In the genomic region with DNA sequence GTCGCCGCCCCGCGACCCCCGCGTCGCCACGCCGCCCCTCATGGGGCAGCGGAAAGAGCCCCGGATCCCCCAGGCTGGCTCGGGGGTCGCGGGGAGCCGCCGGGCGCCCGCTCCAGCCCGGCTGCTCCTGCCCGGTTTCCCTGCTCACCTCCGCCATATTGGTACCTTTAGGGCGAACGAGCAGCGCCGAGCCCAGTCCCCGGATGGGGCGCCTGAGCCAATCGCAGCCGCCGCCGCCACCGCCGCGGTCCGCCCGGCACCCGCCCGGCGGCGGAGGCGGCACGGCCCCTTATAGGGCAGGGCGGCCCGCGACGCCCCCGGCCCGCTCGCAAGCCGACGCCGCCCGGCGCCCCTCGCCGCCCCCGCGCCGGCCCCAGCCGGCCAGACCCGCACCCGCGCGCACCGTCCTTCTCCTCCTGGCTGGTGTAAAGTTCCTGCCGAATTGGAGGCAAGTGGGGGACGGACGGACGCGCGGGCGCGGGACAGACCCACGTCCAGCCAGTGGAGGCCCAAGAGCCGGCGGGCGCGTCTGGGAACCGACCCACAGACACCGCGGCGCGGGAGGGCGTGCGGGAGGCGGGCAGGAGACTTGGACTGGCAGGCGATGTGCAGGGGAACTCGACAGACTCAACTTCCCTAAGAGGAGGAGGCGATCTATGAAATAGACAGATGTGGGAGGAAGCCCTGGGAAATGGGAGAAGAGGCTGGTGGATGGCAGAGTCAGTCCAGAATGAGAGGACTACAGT, we compare ENCODE assay signal across 1 cellular context.
TF ChIP-seq lines count a peak whose summit lies in the region.

A gene with protein sequence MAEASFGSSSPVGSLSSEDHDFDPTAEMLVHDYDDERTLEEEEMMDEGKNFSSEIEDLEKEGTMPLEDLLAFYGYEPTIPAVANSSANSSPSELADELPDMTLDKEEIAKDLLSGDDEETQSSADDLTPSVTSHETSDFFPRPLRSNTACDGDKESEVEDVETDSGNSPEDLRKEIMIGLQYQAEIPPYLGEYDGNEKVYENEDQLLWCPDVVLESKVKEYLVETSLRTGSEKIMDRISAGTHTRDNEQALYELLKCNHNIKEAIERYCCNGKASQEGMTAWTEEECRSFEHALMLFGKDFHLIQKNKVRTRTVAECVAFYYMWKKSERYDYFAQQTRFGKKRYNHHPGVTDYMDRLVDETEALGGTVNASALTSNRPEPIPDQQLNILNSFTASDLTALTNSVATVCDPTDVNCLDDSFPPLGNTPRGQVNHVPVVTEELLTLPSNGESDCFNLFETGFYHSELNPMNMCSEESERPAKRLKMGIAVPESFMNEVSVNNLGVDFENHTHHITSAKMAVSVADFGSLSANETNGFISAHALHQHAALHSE (minus strand): TSS at position 178 of the 746 bp plus-strand sequence. CDS start 21 bp downstream, at position 157.

TF ChIP-seq in HepG2, 621 proteins besides CTCF, POLR2A, EP300 and RAD21 (continued from another document and continues in another):
- TF ChIP-seq, protein P1, sequence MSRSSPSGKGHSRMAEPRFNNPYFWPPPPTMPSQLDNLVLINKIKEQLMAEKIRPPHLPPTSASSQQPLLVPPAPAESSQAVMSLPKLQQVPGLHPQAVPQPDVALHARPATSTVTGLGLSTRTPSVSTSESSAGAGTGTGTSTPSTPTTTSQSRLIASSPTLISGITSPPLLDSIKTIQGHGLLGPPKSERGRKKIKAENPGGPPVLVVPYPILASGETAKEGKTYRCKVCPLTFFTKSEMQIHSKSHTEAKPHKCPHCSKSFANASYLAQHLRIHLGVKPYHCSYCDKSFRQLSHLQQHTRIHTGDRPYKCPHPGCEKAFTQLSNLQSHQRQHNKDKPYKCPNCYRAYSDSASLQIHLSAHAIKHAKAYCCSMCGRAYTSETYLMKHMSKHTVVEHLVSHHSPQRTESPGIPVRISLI (CRISPR knock-in tag; IDR thresholded peaks at IDR 0.05; ENCODE audit: borderline replicate concordance) = no peak
- TF ChIP-seq, protein P2, sequence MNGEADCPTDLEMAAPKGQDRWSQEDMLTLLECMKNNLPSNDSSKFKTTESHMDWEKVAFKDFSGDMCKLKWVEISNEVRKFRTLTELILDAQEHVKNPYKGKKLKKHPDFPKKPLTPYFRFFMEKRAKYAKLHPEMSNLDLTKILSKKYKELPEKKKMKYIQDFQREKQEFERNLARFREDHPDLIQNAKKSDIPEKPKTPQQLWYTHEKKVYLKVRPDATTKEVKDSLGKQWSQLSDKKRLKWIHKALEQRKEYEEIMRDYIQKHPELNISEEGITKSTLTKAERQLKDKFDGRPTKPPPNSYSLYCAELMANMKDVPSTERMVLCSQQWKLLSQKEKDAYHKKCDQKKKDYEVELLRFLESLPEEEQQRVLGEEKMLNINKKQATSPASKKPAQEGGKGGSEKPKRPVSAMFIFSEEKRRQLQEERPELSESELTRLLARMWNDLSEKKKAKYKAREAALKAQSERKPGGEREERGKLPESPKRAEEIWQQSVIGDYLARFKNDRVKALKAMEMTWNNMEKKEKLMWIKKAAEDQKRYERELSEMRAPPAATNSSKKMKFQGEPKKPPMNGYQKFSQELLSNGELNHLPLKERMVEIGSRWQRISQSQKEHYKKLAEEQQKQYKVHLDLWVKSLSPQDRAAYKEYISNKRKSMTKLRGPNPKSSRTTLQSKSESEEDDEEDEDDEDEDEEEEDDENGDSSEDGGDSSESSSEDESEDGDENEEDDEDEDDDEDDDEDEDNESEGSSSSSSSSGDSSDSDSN (CRISPR knock-in tag; IDR thresholded peaks at IDR 0.05) = peak; percentile 33; the same call in 1 of the 2 replicates
- TF ChIP-seq KLF12 (CRISPR knock-in tag; IDR thresholded peaks at IDR 0.05; ENCODE audit: borderline replicate concordance) (no peak), GATAD1 (CRISPR knock-in tag; IDR thresholded peaks at IDR 0.05) (peak; percentile 29; the same call in 1 of the 2 replicates), MAFK (conservative IDR thresholded peaks at IDR 0.05 in 1 of 2, IDR thresholded peaks at IDR 0.05 in 1 of 2; ENCODE audit: low read length in 2 of 2) (no peak), XRCC5 (optimal IDR thresholded peaks at IDR 0.05; ENCODE audit: low read length) (peak; percentile 26), FIP1L1 (IDR thresholded peaks at IDR 0.05; ENCODE audit: borderline replicate concordance, insufficient read depth, low read depth, low read length) (no peak), ZNF343 (CRISPR knock-in tag; IDR thresholded peaks at IDR 0.05) (0 out of 2 replicates have a peak, but pooled peaks have one; percentile 25), GABPB1 (CRISPR knock-in tag; IDR thresholded peaks at IDR 0.05) (peak; percentile 48; the same call in 1 of the 2 replicates), ZNF572 (CRISPR knock-in tag; IDR thresholded peaks at IDR 0.05) (no peak), NFE2 (CRISPR knock-in tag; IDR thresholded peaks at IDR 0.05) (no peak), ZNF782 (CRISPR knock-in tag; IDR thresholded peaks at IDR 0.05; ENCODE audit: borderline replicate concordance) (0 out of 2 replicates have a peak, but pooled peaks have one; percentile 29), ZNF724P (CRISPR knock-in tag; IDR thresholded peaks at IDR 0.05; ENCODE audit: borderline replicate concordance) (no peak), TBX2 (CRISPR knock-in tag; IDR thresholded peaks at IDR 0.05; ENCODE audit: borderline replicate concordance) (0 out of 2 replicates have a peak, but pooled peaks have one; percentile 16), ZSCAN20 (CRISPR knock-in tag; IDR thresholded peaks at IDR 0.05; ENCODE audit: borderline replicate concordance) (no peak), GLI4 (CRISPR knock-in tag; IDR thresholded peaks at IDR 0.05; ENCODE audit: borderline replicate concordance) (no peak), ARNT (IDR thresholded peaks at IDR 0.05) (no peak), TAF1 (CRISPR knock-in tag; IDR thresholded peaks at IDR 0.05) (peak; percentile 59), ZNF605 (CRISPR knock-in tag; IDR thresholded peaks at IDR 0.05) (no peak), CAMTA2 (CRISPR knock-in tag; IDR thresholded peaks at IDR 0.05; ENCODE audit: borderline replicate concordance) (no peak), MYC (CRISPR knock-in tag; IDR thresholded peaks at IDR 0.05; ENCODE audit: borderline replicate concordance) (no peak; the same call in 1 of the 2 replicates), TMF1 (CRISPR knock-in tag; IDR thresholded peaks at IDR 0.05; ENCODE audit: low read depth) (no peak), PHF8 (CRISPR knock-in tag; IDR thresholded peaks at IDR 0.05) (peak; percentile 72), MAZ (IDR thresholded peaks at IDR 0.05; ENCODE audit: borderline replicate concordance, low read depth, low read length) (no peak), MAZ (CRISPR knock-in tag; IDR thresholded peaks at IDR 0.05; ENCODE audit: low read depth) (0 out of 2 replicates have a peak, but pooled peaks have one; percentile 39), ZNF737 (CRISPR knock-in tag; IDR thresholded peaks at IDR 0.05; ENCODE audit: borderline replicate concordance) (0 out of 2 replicates have a peak, but pooled peaks have one; percentile 47), ZNF761 (CRISPR knock-in tag; conservative IDR thresholded peaks at IDR 0.05) (no peak), ZNF563 (CRISPR knock-in tag; IDR thresholded peaks at IDR 0.05) (peak; percentile 1; the same call in 1 of the 2 replicates), MTA1 (CRISPR knock-in tag; IDR thresholded peaks at IDR 0.05; ENCODE audit: borderline replicate concordance) (peak; percentile 66; the same call in 1 of the 2 replicates), ZNF850 (CRISPR knock-in tag; conservative IDR thresholded peaks at IDR 0.05) (no peak), ZNF546 (CRISPR knock-in tag; conservative IDR thresholded peaks at IDR 0.05) (no peak), GPN1 (CRISPR knock-in tag; IDR thresholded peaks at IDR 0.05; ENCODE audit: borderline replicate concordance) (no peak), SP4 (CRISPR knock-in tag; IDR thresholded peaks at IDR 0.05) (no peak), KDM2A (CRISPR knock-in tag; IDR thresholded peaks at IDR 0.05; ENCODE audit: borderline replicate concordance, low read depth) (peak; percentile 56; the same call in 1 of the 2 replicates), HOXA7 (CRISPR knock-in tag; IDR thresholded peaks at IDR 0.05) (no peak), CENPT (CRISPR knock-in tag; IDR thresholded peaks at IDR 0.05; ENCODE audit: low read depth) (no peak), ZNF891 (CRISPR knock-in tag; IDR thresholded peaks at IDR 0.05) (0 out of 2 replicates have a peak, but pooled peaks have one; percentile 32), HDAC2 (CRISPR knock-in tag; IDR thresholded peaks at IDR 0.05) (peak; percentile 39; the same call in 1 of the 2 replicates), ZNF746 (CRISPR knock-in tag; IDR thresholded peaks at IDR 0.05) (peak; percentile 33; the same call in 1 of the 2 replicates)
- TF ChIP-seq, protein P3, sequence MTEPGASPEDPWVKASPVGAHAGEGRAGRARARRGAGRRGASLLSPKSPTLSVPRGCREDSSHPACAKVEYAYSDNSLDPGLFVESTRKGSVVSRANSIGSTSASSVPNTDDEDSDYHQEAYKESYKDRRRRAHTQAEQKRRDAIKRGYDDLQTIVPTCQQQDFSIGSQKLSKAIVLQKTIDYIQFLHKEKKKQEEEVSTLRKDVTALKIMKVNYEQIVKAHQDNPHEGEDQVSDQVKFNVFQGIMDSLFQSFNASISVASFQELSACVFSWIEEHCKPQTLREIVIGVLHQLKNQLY (CRISPR knock-in tag; IDR thresholded peaks at IDR 0.05) = no peak
- TF ChIP-seq, protein P4, sequence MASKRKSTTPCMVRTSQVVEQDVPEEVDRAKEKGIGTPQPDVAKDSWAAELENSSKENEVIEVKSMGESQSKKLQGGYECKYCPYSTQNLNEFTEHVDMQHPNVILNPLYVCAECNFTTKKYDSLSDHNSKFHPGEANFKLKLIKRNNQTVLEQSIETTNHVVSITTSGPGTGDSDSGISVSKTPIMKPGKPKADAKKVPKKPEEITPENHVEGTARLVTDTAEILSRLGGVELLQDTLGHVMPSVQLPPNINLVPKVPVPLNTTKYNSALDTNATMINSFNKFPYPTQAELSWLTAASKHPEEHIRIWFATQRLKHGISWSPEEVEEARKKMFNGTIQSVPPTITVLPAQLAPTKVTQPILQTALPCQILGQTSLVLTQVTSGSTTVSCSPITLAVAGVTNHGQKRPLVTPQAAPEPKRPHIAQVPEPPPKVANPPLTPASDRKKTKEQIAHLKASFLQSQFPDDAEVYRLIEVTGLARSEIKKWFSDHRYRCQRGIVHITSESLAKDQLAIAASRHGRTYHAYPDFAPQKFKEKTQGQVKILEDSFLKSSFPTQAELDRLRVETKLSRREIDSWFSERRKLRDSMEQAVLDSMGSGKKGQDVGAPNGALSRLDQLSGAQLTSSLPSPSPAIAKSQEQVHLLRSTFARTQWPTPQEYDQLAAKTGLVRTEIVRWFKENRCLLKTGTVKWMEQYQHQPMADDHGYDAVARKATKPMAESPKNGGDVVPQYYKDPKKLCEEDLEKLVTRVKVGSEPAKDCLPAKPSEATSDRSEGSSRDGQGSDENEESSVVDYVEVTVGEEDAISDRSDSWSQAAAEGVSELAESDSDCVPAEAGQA (IDR thresholded peaks at IDR 0.05; ENCODE audit: low read depth) = no peak
- TF ChIP-seq, protein P4 (CRISPR knock-in tag; IDR thresholded peaks at IDR 0.05; ENCODE audit: borderline replicate concordance) = no peak
- TF ChIP-seq, protein P5, sequence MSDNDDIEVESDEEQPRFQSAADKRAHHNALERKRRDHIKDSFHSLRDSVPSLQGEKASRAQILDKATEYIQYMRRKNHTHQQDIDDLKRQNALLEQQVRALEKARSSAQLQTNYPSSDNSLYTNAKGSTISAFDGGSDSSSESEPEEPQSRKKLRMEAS (IDR thresholded peaks at IDR 0.05) = peak; percentile 30; the same call in 1 of the 2 replicates
- TF ChIP-seq, protein P6, sequence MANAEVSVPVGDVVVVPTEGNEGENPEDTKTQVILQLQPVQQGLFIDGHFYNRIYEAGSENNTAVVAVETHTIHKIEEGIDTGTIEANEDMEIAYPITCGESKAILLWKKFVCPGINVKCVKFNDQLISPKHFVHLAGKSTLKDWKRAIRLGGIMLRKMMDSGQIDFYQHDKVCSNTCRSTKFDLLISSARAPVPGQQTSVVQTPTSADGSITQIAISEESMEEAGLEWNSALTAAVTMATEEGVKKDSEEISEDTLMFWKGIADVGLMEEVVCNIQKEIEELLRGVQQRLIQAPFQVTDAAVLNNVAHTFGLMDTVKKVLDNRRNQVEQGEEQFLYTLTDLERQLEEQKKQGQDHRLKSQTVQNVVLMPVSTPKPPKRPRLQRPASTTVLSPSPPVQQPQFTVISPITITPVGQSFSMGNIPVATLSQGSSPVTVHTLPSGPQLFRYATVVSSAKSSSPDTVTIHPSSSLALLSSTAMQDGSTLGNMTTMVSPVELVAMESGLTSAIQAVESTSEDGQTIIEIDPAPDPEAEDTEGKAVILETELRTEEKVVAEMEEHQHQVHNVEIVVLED (CRISPR knock-in tag; IDR thresholded peaks at IDR 0.05; ENCODE audit: borderline replicate concordance) = 0 out of 2 replicates have a peak, but pooled peaks have one; percentile 24
- TF ChIP-seq, protein P7, sequence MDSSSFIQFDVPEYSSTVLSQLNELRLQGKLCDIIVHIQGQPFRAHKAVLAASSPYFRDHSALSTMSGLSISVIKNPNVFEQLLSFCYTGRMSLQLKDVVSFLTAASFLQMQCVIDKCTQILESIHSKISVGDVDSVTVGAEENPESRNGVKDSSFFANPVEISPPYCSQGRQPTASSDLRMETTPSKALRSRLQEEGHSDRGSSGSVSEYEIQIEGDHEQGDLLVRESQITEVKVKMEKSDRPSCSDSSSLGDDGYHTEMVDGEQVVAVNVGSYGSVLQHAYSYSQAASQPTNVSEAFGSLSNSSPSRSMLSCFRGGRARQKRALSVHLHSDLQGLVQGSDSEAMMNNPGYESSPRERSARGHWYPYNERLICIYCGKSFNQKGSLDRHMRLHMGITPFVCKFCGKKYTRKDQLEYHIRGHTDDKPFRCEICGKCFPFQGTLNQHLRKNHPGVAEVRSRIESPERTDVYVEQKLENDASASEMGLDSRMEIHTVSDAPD (CRISPR knock-in tag; IDR thresholded peaks at IDR 0.05) = no peak
- TF ChIP-seq, protein P8, sequence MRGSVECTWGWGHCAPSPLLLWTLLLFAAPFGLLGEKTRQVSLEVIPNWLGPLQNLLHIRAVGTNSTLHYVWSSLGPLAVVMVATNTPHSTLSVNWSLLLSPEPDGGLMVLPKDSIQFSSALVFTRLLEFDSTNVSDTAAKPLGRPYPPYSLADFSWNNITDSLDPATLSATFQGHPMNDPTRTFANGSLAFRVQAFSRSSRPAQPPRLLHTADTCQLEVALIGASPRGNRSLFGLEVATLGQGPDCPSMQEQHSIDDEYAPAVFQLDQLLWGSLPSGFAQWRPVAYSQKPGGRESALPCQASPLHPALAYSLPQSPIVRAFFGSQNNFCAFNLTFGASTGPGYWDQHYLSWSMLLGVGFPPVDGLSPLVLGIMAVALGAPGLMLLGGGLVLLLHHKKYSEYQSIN (CRISPR knock-in tag; IDR thresholded peaks at IDR 0.05; ENCODE audit: borderline replicate concordance) = no peak
